In the genomic region with DNA sequence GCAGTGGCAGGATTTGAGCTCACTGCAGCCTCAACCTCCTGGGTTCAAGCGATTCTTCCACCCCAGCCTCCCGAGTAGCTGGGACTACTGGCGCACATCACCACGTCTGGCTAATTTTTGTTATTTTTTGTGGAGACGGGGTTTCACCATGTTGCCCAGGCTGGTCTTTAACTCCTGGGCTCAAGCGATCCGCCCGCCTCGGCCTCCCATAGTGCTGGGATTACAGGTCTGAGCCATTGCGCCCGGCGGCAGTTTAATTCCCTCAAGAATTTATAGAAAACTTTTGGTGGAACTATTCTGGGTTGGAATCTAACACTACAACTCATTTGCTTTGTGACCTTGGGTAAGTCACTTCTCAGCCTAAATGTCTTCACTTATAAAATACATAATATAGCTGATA, we compare ENCODE assay signal across 12 cellular contexts. TPM values are rescaled to one million over a fixed set of nuclear protein-coding genes. Genes with fewer than 3 reads are reported as not detected.
DNase-seq lines count a peak whose midpoint lies in the region; TF ChIP-seq lines count a peak whose summit lies in the region.
"Had no signal": no experiment of that assay in that cellular context is flagged by ENCODE, and none has a peak within 500 bp of the region (broad histone marks: within the 10 kb centered on the region; RNA-seq: fewer than 3 reads in every experiment).

No MANE protein-coding gene starts in this region.

- TF ChIP-seq POLR2A in ovary (IDR thresholded peaks at IDR 0.05), result no peak

- intact Hi-C loops in A673 (cut with micrococcal nuclease; ENCODE audit: unreplicated experiment) (no loop called here), ovary (cut with DNase I) (no loop called here)

- H3K27ac ChIP-seq in A673 (ENCODE audit: low read depth, low read length, poor library complexity, severe bottlenecking) (peak overlapping the region; percentile 89), duodenal mucosa (ENCODE audit: low read depth, low read length) (no peak overlapping the region), ovary (no peak overlapping the region)

- peaks cover 19% of the 10 kb centered on the region for H3K36me3 ChIP-seq in A673 (ENCODE audit: insufficient read depth, low read length, poor library complexity, severe bottlenecking)
- peaks cover 12 to 14% of the 10 kb centered on the region in 2 donors for H3K36me3 ChIP-seq in duodenal mucosa (ENCODE audit: control insufficient read depth in 1 of 2, insufficient read depth in 2 of 2, low read length in 2 of 2)
- no peaks in the 10 kb centered on the region for H3K36me3 ChIP-seq in ovary

- no peak for DNase-seq in A673 (ENCODE audit: low spot score)
- no peak for DNase-seq in Jurkat, Clone E6-1 (ENCODE audit: low read depth, low spot score)
- DNase-seq in ovary, result peak in 3 of 5 donors; percentile 37 to 47 (median 43)
- DNase-seq in RKO (ENCODE audit: low spot score), result no peak
- DNase-seq in activated CD4-positive, alpha-beta T cell treated with anti-CD3 and anti-CD28 coated beads, Interleukin-2, amount 50 U/mL, for 4 hours, result no peak
- no peak for DNase-seq in stimulated activated CD4-positive, alpha-beta T cell treated with anti-CD3 and anti-CD28 coated beads, Interleukin-2, amount 100 ng/mL, for 24 hours
- no peak for DNase-seq in NCI-H2029 treated with DMSO at 0.1 percent for 48 hours (lab: John Stamatoyannopoulos, UW)
- DNase-seq: BE2C, NCI-H1930 had no signal

- POLR2A ChIA-PET in A673 (lab: Charles Lee; ENCODE audit: low non-redundant PET), result no interaction called here

- H3K4me1 ChIP-seq in A673 (ENCODE audit: insufficient read depth, low read length, poor library complexity, severe bottlenecking), result peaks cover 23% of the 10 kb centered on the region
- peaks cover 31 to 35% of the 10 kb centered on the region in 2 donors for H3K4me1 ChIP-seq in duodenal mucosa (ENCODE audit: control insufficient read depth in 1 of 2, insufficient read depth in 2 of 2, low read length in 2 of 2)
- H3K4me1 ChIP-seq in ovary (ENCODE audit: insufficient read depth), result peaks cover 13% of the 10 kb centered on the region

- CTCF ChIA-PET in A673 (lab: Charles Lee), result no interaction called here

- H3K4me3 ChIP-seq in A673 (ENCODE audit: low read depth, low read length, poor library complexity, severe bottlenecking) (no peak overlapping the region), duodenal mucosa (ENCODE audit: low read depth in 1 of 2, low read length in 2 of 2) (peak overlapping the region in 1 of 2 donors; percentile 71), ovary (no peak overlapping the region)
- H3K4me3 ChIP-seq in Jurkat, Clone E6-1 (ENCODE audit: low read length), result peak overlapping the region; percentile 85

- TF ChIP-seq CTCF in A673 (conservative IDR thresholded peaks at IDR 0.05; ENCODE audit: low read depth, low read length) (no peak), ovary (IDR thresholded peaks at IDR 0.05) (no peak)

- BruUV-seq in A673 (replicated peaks; lab: Mats Ljungman, UMichigan), result no TSS peak

- no peaks in the 10 kb centered on the region for H3K27me3 ChIP-seq in A673 (replicated peaks; ENCODE audit: insufficient read depth, low read depth, low read length, poor library complexity)
- H3K27me3 ChIP-seq in duodenal mucosa (ENCODE audit: control insufficient read depth in 1 of 2, insufficient read depth in 2 of 2, low read length in 2 of 2), result no peaks in the 10 kb centered on the region
- H3K27me3 ChIP-seq in ovary, result no peaks in the 10 kb centered on the region
- H3K27me3 ChIP-seq: BE2C had no signal

- no peaks in the 10 kb centered on the region for H3K9me3 ChIP-seq in A673 (ENCODE audit: low read depth, low read length, poor library complexity, severe bottlenecking)
- no peaks in the 10 kb centered on the region for H3K9me3 ChIP-seq in duodenal mucosa (ENCODE audit: control insufficient read depth in 1 of 2, low read length in 2 of 2)
- H3K9me3 ChIP-seq in ovary, result no peaks in the 10 kb centered on the region
- H3K9me3 ChIP-seq: BE2C had no signal

- 97 to 99% (median 98%) methylated on average over 12 of the region's 12 CpGs for WGBS in ovary, 3 donors

- H3K9ac ChIP-seq in duodenal mucosa (ENCODE audit: low read depth in 1 of 2, low read length in 2 of 2), result peak overlapping the region; percentile 74 to 97

- no peak for TF ChIP-seq EP300 in ovary (IDR thresholded peaks at IDR 0.05)

RNA-seq across cellular contexts. Expression of a gene that starts 1.8 kb away (rescaled TPM):
- total RNA-seq in A673 (2021) (78.4 and 80.9 TPM in 2 replicates), ovary (100 to 1,000 TPM in 2 of 7 donors, 10 to 100 TPM in 5; 48.7 to 109 (median 90.8) TPM)
- 26.7 TPM for polyA plus RNA-seq in Jurkat, Clone E6-1 (2012; ENCODE audit: insufficient read depth, insufficient read length)
- 10 to 100 TPM; 25.7 to 59.2 TPM for polyA plus RNA-seq in ovary

RNA-seq across cellular contexts. Expression of a gene that starts 42.1 kb away (rescaled TPM):
- not detected in 2 replicates for total RNA-seq in A673 (2021)
- polyA plus RNA-seq in Jurkat, Clone E6-1 (2012; ENCODE audit: insufficient read depth, insufficient read length), result not detected
- not detected for total RNA-seq in ovary
- under 1 TPM; 0.02 to 0.10 TPM for polyA plus RNA-seq in ovary
- total RNA-seq: activated T-helper 17 cell treated with anti-CD3 and anti-CD28 coated beads, Interleukin-2, amount 50 U/mL, for 72 hours; subcutaneous adipose tissue had no signal

RNA-seq across cellular contexts. Expression of a gene that starts 45.4 kb away (rescaled TPM):
- total RNA-seq in A673 (2021) (not detected in 2 replicates), ovary (10 to 100 TPM; 15.3 to 48.6 (median 35.0) TPM)
- not detected for polyA plus RNA-seq in Jurkat, Clone E6-1 (2012; ENCODE audit: insufficient read depth, insufficient read length)
- polyA plus RNA-seq in ovary, result 10 to 100 TPM; 11.2 to 32.5 TPM
- total RNA-seq: activated T-helper 17 cell treated with anti-CD3 and anti-CD28 coated beads, Interleukin-2, amount 50 U/mL, for 72 hours had no signal

RNA-seq across cellular contexts. Expression of a gene that starts 56.8 kb away (rescaled TPM):
- total RNA-seq in A673 (2021), result 94.2 and 104 TPM in 2 replicates
- 125 TPM for polyA plus RNA-seq in Jurkat, Clone E6-1 (2012; ENCODE audit: insufficient read depth, insufficient read length)
- 10 to 100 TPM; 23.4 to 47.6 (median 43.0) TPM for total RNA-seq in ovary
- 10 to 100 TPM; 41.4 to 42.9 TPM for polyA plus RNA-seq in ovary

Comparison
In these comparisons a context has a peak if more than half of its experiments do, and no peak if none do; other contexts are left out.
1. DNase-seq: peak in ovary (3 of 5); none in A673 (single experiment), Jurkat, Clone E6-1 (single experiment), RKO (single experiment), activated CD4-positive, alpha-beta T cell treated with anti-CD3 and anti-CD28 coated beads, Interleukin-2, amount 50 U/mL, for 4 hours (0 of 2), stimulated activated CD4-positive, alpha-beta T cell treated with anti-CD3 and anti-CD28 coated beads, Interleukin-2, amount 100 ng/mL, for 24 hours (0 of 2) and NCI-H2029 treated with DMSO at 0.1 percent for 48 hours (single experiment).
2. RNA of a gene that starts 45.4 kb away (total RNA-seq): 15.3 to 48.6 TPM in ovary; not detected in A673; every median in the first group is over 10 times any median in the second.